In genomic region chr20:1965520-1966278, GRCh38 we compare ENCODE assay signal across 7 cellular contexts. TPM values are rescaled to one million over a fixed set of nuclear protein-coding genes. Genes with fewer than 3 reads are reported as not detected.
DNase-seq lines count a peak whose midpoint lies in the region; ATAC-seq, FAIRE-seq and TF ChIP-seq lines count a peak whose summit lies in the region.

No MANE protein-coding gene starts in this region.

- no peaks in the 10 kb centered on the region for H3K9me2 ChIP-seq in SU-DHL-6 (replicated peaks; ENCODE audit: insufficient read depth, low read length)

- peak; percentile 95 for FAIRE-seq in GM12892 (lab: Jason Lieb, UNC)
- FAIRE-seq in urothelium cell line (lab: Jason Lieb, UNC): no peak

- H3K27ac ChIP-seq in SU-DHL-6 (ENCODE audit: low read depth, low read length) (no peak overlapping the region), heart left ventricle (peak overlapping the region in 1 of 12 donors; percentile 70), prostate gland (no peak overlapping the region)

- H4K20me1 ChIP-seq in SU-DHL-6 (ENCODE audit: low read depth, low read length): no peaks in the 10 kb centered on the region

- H3K27me3 ChIP-seq in MG63 (no peaks in the 10 kb centered on the region), SU-DHL-6 (ENCODE audit: low read length) (no peaks in the 10 kb centered on the region), heart left ventricle (peaks cover 0 to 4% (median 0%) of the 10 kb centered on the region in 9 donors), prostate gland (replicated peaks; ENCODE audit: insufficient read depth) (no peaks in the 10 kb centered on the region)

- H3K36me3 ChIP-seq in MG63: no peaks in the 10 kb centered on the region
- no peaks in the 10 kb centered on the region for H3K36me3 ChIP-seq in SU-DHL-6 (ENCODE audit: low read length)
- no peaks in the 10 kb centered on the region for H3K36me3 ChIP-seq in heart left ventricle
- no peaks in the 10 kb centered on the region for H3K36me3 ChIP-seq in prostate gland

- no peak overlapping the region for H3K9ac ChIP-seq in SU-DHL-6 (ENCODE audit: low read length)

- DNase-seq in GM12892 (ENCODE audit: insufficient read length) (peak; percentile 54), MG63 (peak; percentile 49), heart left ventricle (peak; percentile 54 to 84 (median 70)), prostate gland (ENCODE audit: low spot score) (peak; percentile 49), urothelium cell line (ENCODE audit: low spot score) (peak; percentile 81)
- peak; percentile 84 for DNase-seq in activated naive CD8-positive, alpha-beta T cell treated with anti-CD3 and anti-CD28 coated beads for 36 hours

- peak overlapping the region; percentile 73 for H3K27ac Mint-ChIP-seq in activated naive CD8-positive, alpha-beta T cell treated with anti-CD3 and anti-CD28 coated beads for 36 hours

- peak; percentile 20 to 88 (median 74) for ATAC-seq in heart left ventricle

- TF ChIP-seq POLR2A in GM12892 (IDR thresholded peaks at IDR 0.05; ENCODE audit: low read depth, low read length): no peak
- no peak for TF ChIP-seq POLR2A in heart left ventricle (IDR thresholded peaks at IDR 0.05)
- TF ChIP-seq POLR2A in prostate gland (IDR thresholded peaks at IDR 0.05): no peak

- no peaks in the 10 kb centered on the region for H3K9me3 Mint-ChIP-seq in activated naive CD8-positive, alpha-beta T cell treated with anti-CD3 and anti-CD28 coated beads for 36 hours

- H3K4me1 ChIP-seq in heart left ventricle (peaks cover 0 to 26% (median 0%) of the 10 kb centered on the region in 12 donors), prostate gland (replicated peaks) (no peaks in the 10 kb centered on the region)

- no peaks in the 10 kb centered on the region for H3K36me3 Mint-ChIP-seq in activated naive CD8-positive, alpha-beta T cell treated with anti-CD3 and anti-CD28 coated beads for 36 hours

- peak overlapping the region; percentile 62 for H2AFZ ChIP-seq in SU-DHL-6 (ENCODE audit: low read depth, low read length, severe bottlenecking)

- H3K27me3 Mint-ChIP-seq in activated naive CD8-positive, alpha-beta T cell treated with anti-CD3 and anti-CD28 coated beads for 36 hours: peaks cover 45% of the 10 kb centered on the region

- 3 to 8% (median 6%) methylated on average over 14 to 27 of the region's 27 CpGs for WGBS in heart left ventricle, 4 donors
- 4% methylated on average over 27 of the region's 27 CpGs for WGBS in prostate gland

- H3K4me1 Mint-ChIP-seq in activated naive CD8-positive, alpha-beta T cell treated with anti-CD3 and anti-CD28 coated beads for 36 hours: peaks cover 12% of the 10 kb centered on the region

- peak; percentile 88 for TF ChIP-seq CTCF in SU-DHL-6 (IDR thresholded peaks at IDR 0.05; ENCODE audit: insufficient read depth, low read length, poor library complexity, severe bottlenecking)
- peak; percentile 79 to 96 (median 91) for TF ChIP-seq CTCF in heart left ventricle (IDR thresholded peaks at IDR 0.05)
- peak; percentile 89 to 95 (median 94) for TF ChIP-seq CTCF in prostate gland (IDR thresholded peaks at IDR 0.05)

- H3K79me2 ChIP-seq in SU-DHL-6 (ENCODE audit: insufficient read depth, low read length): no peaks in the 10 kb centered on the region

- no peaks in the 10 kb centered on the region for H3F3A ChIP-seq in SU-DHL-6 (ENCODE audit: insufficient read depth)

- peak overlapping the region; percentile 5 for H3K4me2 ChIP-seq in SU-DHL-6 (ENCODE audit: low read depth, low read length, poor library complexity, severe bottlenecking)

- H3K9me3 ChIP-seq in MG63 (no peaks in the 10 kb centered on the region), SU-DHL-6 (ENCODE audit: insufficient read depth, low read length) (no peaks in the 10 kb centered on the region), heart left ventricle (no peaks in the 10 kb centered on the region), prostate gland (no peaks in the 10 kb centered on the region)

- intact Hi-C loops in heart left ventricle (cut with DNase I) (loop anchor here (1.0 to 10.0 kb wide), 9 partner anchors 119 to 489 kb away; partner anchors contain the start of gene STK35 (in 1 of the 10)), prostate gland (cut with DNase I) (loop anchor here (1.0 to 5.0 kb wide), 2 partner anchors 207 to 487 kb away; no protein-coding TSS in a partner anchor)

- peak overlapping the region; percentile 54 for H3K4me3 Mint-ChIP-seq in activated naive CD8-positive, alpha-beta T cell treated with anti-CD3 and anti-CD28 coated beads for 36 hours

- no peak overlapping the region for H3K4me3 ChIP-seq in MG63
- no peak overlapping the region for H3K4me3 ChIP-seq in SU-DHL-6 (ENCODE audit: insufficient read depth, low read length, poor library complexity, severe bottlenecking)
- peak overlapping the region in 4 of 12 donors; percentile 9 to 33 (median 18) for H3K4me3 ChIP-seq in heart left ventricle
- H3K4me3 ChIP-seq in prostate gland: no peak overlapping the region

RNA-seq across cellular contexts. Expression of gene PDYN, which starts 28.2 kb away (rescaled TPM):
- not detected for polyA plus RNA-seq in GM12892 (2012; ENCODE audit: missing spikeins)
- total RNA-seq in MG63 (2014; rRNA removed; shearing (Covaris generic); ENCODE audit: low replicate concordance): not detected in 2 replicates
- total RNA-seq in activated naive CD8-positive, alpha-beta T cell treated with anti-CD3 and anti-CD28 coated beads for 36 hours: not detected
- total RNA-seq in heart left ventricle (not detected), prostate gland (under 1 TPM in 1 of 2 donors, not detected in 1; 0.28 TPM)
- polyA plus RNA-seq in heart left ventricle: not detected
